20 cellular contexts compared by ENCODE assay signal in the genomic region with DNA sequence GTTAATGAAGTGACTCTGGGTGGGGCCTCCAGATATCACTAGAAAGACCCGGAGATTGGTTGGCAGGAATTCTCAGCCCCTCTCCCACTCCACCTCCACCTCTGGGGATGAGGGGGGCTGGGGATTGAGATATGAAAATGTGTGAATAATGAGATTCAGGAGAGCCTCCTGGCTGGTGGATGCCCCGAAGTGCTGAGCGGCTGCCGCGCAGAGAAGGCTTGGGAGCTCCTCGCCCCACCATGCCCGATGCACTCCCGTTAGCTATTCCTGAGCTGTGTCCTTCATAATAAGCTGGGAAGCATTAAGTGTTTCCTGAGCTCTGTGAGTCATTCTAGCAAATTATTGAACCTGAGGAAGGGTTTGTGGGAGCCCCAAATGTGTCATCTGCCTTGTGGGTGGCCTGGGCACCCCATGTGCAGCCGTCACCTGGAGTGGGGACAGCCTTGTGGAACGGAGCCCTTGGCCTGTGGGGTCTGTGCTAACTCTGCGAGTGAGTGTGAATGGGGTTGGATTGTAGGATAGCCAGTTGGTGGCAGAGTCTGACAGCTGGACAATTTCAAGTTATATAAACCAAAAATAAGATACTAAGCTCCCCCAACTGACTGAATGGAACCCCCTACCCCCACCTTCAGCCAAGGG.
"Had no signal": no experiment of that assay in that cellular context is flagged by ENCODE, and none has a peak within 500 bp of the region (broad histone marks: within the 10 kb centered on the region; RNA-seq: fewer than 3 reads in every experiment).

No MANE protein-coding gene starts in this region.

- H3K9me3 Mint-ChIP-seq: activated T-helper 17 cell treated with anti-CD3 and anti-CD28 coated beads, Interleukin-2, amount 50 U/mL, for 72 hours had no signal

- H3K9me3 ChIP-seq: adrenal gland, ascending aorta had no signal

- ATAC-seq: activated T-helper 17 cell treated with anti-CD3 and anti-CD28 coated beads, Interleukin-2, amount 50 U/mL, for 72 hours had no signal

- H3K36me3 Mint-ChIP-seq: brain had no signal

- DNase-seq: activated B cell treated with CpG ODN at 0.5 μM for 24 hours; activated CD4-positive, alpha-beta T cell treated with anti-CD3 and anti-CD28 coated beads for 1 hour; activated T-cell treated with anti-CD3 and anti-CD28 coated beads for 4 hours; KG1; NCI-H1092; NCI-H1417; NCI-H1930; NCI-H2171; NCI-H226; NCI-H510A; NCI-H526 treated with DMSO at 0.1 percent for 48 hours; SHP77 treated with DMSO at 0.1 percent for 48 hours had no signal

- H3K27ac ChIP-seq: adrenal gland, ascending aorta had no signal

- H3K27ac Mint-ChIP-seq: activated B cell treated with CpG ODN at 0.5 μM for 24 hours; activated CD4-positive, alpha-beta memory T cell treated with anti-CD3 and anti-CD28 coated beads, Interleukin-2, amount 10 ng/mL, durations not matched to agents 7 days and 5 days; activated CD4-positive, alpha-beta T cell treated with anti-CD3 and anti-CD28 coated beads, Interleukin-2, amount 10 ng/mL, durations not matched to agents 7 days and 5 days; activated naive CD8-positive, alpha-beta T cell treated with anti-CD3 and anti-CD28 coated beads, Interleukin-2, amount 10 ng/mL, durations not matched to agents 7 days and 5 days; activated T-helper 17 cell treated with anti-CD3 and anti-CD28 coated beads, Interleukin-2, amount 50 U/mL, for 72 hours; brain; T-helper 1 cell treated with Interleukin-12 subunit alpha and Interleukin-12 subunit beta and Interleukin-4 antibody, amounts not matched to agents 30 μg/mL and 1 μg/mL, for 36 hours had no signal

- H3K27me3 Mint-ChIP-seq: activated B cell treated with CpG ODN at 0.5 μM for 24 hours; activated CD4-positive, alpha-beta memory T cell treated with anti-CD3 and anti-CD28 coated beads, Interleukin-2, amount 10 ng/mL, durations not matched to agents 7 days and 5 days; activated CD4-positive, alpha-beta T cell treated with anti-CD3 and anti-CD28 coated beads, Interleukin-2, amount 10 ng/mL, durations not matched to agents 7 days and 5 days; activated naive CD8-positive, alpha-beta T cell treated with anti-CD3 and anti-CD28 coated beads, Interleukin-2, amount 10 ng/mL, durations not matched to agents 7 days and 5 days had no signal

- H3K4me3 Mint-ChIP-seq: activated B cell treated with CpG ODN at 0.5 μM for 24 hours; activated CD4-positive, alpha-beta memory T cell treated with anti-CD3 and anti-CD28 coated beads, Interleukin-2, amount 10 ng/mL, durations not matched to agents 7 days and 5 days; activated CD4-positive, alpha-beta T cell treated with anti-CD3 and anti-CD28 coated beads, Interleukin-2, amount 10 ng/mL, durations not matched to agents 7 days and 5 days; activated naive CD8-positive, alpha-beta T cell treated with anti-CD3 and anti-CD28 coated beads, Interleukin-2, amount 10 ng/mL, durations not matched to agents 7 days and 5 days; activated T-helper 17 cell treated with anti-CD3 and anti-CD28 coated beads, Interleukin-2, amount 50 U/mL, for 72 hours; brain; T-helper 1 cell treated with Interleukin-12 subunit alpha and Interleukin-12 subunit beta and Interleukin-4 antibody, amounts not matched to agents 30 μg/mL and 1 μg/mL, for 36 hours had no signal

- H3K4me3 ChIP-seq: adrenal gland, ascending aorta had no signal

- H3K36me3 ChIP-seq: adrenal gland, ascending aorta had no signal

- H3K4me1 Mint-ChIP-seq: activated T-helper 17 cell treated with anti-CD3 and anti-CD28 coated beads, Interleukin-2, amount 50 U/mL, for 72 hours had no signal

- H3K4me1 ChIP-seq: ascending aorta had no signal

- H3K27me3 ChIP-seq: adrenal gland, ascending aorta had no signal
